Comparison of ENCODE assay signal across 2 cellular contexts in the genomic region with DNA sequence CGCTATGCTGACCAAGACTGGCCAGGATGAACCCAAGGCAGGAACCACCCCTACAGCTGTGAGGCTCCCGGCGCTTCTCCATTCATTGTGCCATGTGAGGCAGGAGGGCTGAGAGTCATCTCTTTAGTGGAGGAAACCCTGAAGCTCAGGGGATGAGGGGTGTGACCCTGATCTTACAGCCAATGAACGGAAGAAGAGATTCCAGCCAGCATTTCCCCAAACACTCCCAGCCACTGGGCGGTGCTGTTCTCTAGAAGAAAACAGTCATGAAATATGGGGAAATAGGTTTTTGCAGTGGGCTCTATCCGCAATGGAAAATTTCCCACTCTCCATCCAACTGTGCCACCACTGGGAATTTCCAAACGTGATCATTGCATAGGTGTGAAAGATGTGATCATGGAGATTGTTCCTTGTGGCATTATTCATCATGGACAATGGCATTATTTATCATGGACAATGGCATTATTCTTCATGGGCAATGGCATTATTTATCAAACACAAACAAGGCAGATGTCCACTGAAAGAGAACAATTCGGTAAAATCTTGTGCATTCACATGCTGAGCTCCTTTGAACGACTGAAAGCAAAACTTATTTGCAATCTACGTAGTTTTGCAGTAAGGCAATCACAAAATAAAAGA.
TF ChIP-seq lines count a peak whose summit lies in the region.

No MANE protein-coding gene starts in this region.

TF ChIP-seq in Ishikawa, 13 proteins besides CTCF, POLR2A, EP300 and RAD21:
- TF ChIP-seq, protein P1, sequence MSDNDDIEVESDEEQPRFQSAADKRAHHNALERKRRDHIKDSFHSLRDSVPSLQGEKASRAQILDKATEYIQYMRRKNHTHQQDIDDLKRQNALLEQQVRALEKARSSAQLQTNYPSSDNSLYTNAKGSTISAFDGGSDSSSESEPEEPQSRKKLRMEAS (IDR thresholded peaks at IDR 0.05): 0 out of 2 replicates have a peak, but pooled peaks have one; percentile 36
- no peak for TF ChIP-seq TCF12 (IDR thresholded peaks at IDR 0.05; ENCODE audit: low read depth)

TF ChIP-seq in HepG2, 621 proteins besides CTCF, POLR2A, EP300 and RAD21 (continued from another document):
- TF ChIP-seq CEBPG (CRISPR knock-in tag; IDR thresholded peaks at IDR 0.05) (0 out of 2 replicates have a peak, but pooled peaks have one; percentile 12), STAG1 (CRISPR knock-in tag; IDR thresholded peaks at IDR 0.05) (peak; percentile 83), ZMYM4 (CRISPR knock-in tag; IDR thresholded peaks at IDR 0.05) (0 out of 2 replicates have a peak, but pooled peaks have one; percentile 19), XRCC5 (optimal IDR thresholded peaks at IDR 0.05; ENCODE audit: low read length) (peak; percentile 36)
